In the genomic region with DNA sequence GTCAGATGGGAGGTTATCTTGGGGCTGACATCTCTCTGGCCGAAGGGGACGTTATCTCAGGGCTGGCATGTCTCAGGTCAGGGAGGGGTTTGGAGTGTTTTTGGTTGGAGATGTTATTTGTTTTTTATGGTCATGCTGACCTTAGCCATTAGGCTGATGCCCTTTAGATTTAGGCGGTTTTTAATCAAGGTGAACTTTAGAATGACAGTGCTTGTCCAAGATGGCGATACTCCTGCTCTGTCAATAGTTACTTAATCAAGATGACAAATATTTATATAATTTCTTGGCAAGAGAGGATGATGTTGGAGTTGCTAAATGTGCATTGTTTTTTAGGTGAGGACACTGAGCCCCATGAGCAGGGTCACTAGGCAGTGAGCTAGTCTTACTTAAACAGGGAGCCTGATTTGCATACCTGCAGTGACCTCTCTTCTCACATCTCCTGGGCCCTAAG, we compare ENCODE assay signal across 19 cellular contexts. TPM values are rescaled to one million over a fixed set of nuclear protein-coding genes. Genes with fewer than 3 reads are reported as not detected.
A peak's percentile ranks its signal among the peaks of the same experiment; 100 is the strongest.
DNase-seq lines count a peak whose midpoint lies in the region; ATAC-seq and TF ChIP-seq lines count a peak whose summit lies in the region.
"Had no signal": no experiment of that assay in that cellular context is flagged by ENCODE, and none has a peak within 500 bp of the region (broad histone marks: within the 10 kb centered on the region; RNA-seq: fewer than 3 reads in every experiment).

No MANE protein-coding gene starts in this region.

- TF ChIP-seq CTCF in MM.1S (IDR thresholded peaks at IDR 0.05; ENCODE audit: low read length), result no peak
- TF ChIP-seq CTCF in endothelial cell (IDR thresholded peaks at IDR 0.05; ENCODE audit: unreplicated experiment), result no peak
- TF ChIP-seq CTCF in right lobe of liver (IDR thresholded peaks at IDR 0.05), result no peak

- H3K9me3 ChIP-seq in MM.1S (replicated peaks; ENCODE audit: insufficient read depth, low read length) (no peaks in the 10 kb centered on the region), right lobe of liver (no peaks in the 10 kb centered on the region), HAP-1 (no peaks in the 10 kb centered on the region)
- H3K9me3 ChIP-seq: A549 had no signal

- no peaks in the 10 kb centered on the region for H3K9me3 Mint-ChIP-seq in endothelial cell (ENCODE audit: unreplicated experiment)
- H3K9me3 Mint-ChIP-seq: CD4-positive, alpha-beta T cell; HFFc6 had no signal

- no peak overlapping the region for H3K27ac Mint-ChIP-seq in endothelial cell (ENCODE audit: unreplicated experiment)
- H3K27ac Mint-ChIP-seq: CD4-positive, alpha-beta T cell; GM23338; HFFc6 had no signal

- peak overlapping the region; percentile 54 for H3K4me3 Mint-ChIP-seq in endothelial cell (ENCODE audit: unreplicated experiment)
- H3K4me3 Mint-ChIP-seq: CD4-positive, alpha-beta T cell; GM23338; HFFc6 had no signal

- no peak overlapping the region for H2AFZ ChIP-seq in MM.1S (ENCODE audit: low read length)
- H2AFZ ChIP-seq: GM23338 had no signal

- no peaks in the 10 kb centered on the region for H3K9me2 ChIP-seq in MM.1S (replicated peaks; ENCODE audit: insufficient read depth, low read length)

- DNase-seq in MM.1S, result peak; percentile 54
- DNase-seq in endothelial cell (ENCODE audit: low spot score), result no peak
- DNase-seq in right lobe of liver, result no peak
- DNase-seq in HAP-1 (ENCODE audit: low spot score in 2 of 2), result no peak
- DNase-seq in KG1 (lab: John Stamatoyannopoulos, UW), result no peak
- no peak for DNase-seq in SW 1271 (lab: John Stamatoyannopoulos, UW)
- DNase-seq: AML-193; Calu3; CD4-positive, alpha-beta T cell; DMS79 treated with DMSO at 0.1 percent for 48 hours; HFFc6; IMR-90; KBM-7 had no signal

- H3K27ac ChIP-seq in MM.1S (ENCODE audit: low read length), result peak overlapping the region; percentile 81; the same call in 1 of the 2 replicates
- H3K27ac ChIP-seq in right lobe of liver, result peak overlapping the region in 1 of 3 donors; percentile 54
- H3K27ac ChIP-seq: A549, C4-2B, HL-60 had no signal

- H3F3A ChIP-seq in MM.1S (ENCODE audit: insufficient read depth, low read length), result peaks cover 29% of the 10 kb centered on the region

- peaks cover 44% of the 10 kb centered on the region for H3K4me1 ChIP-seq in MM.1S (ENCODE audit: low read length)
- H3K4me1 ChIP-seq in right lobe of liver, result peaks cover 0 to 52% (median 26%) of the 10 kb centered on the region in 4 donors
- H3K4me1 ChIP-seq in HAP-1, result peaks cover 7% of the 10 kb centered on the region

- H3K9ac ChIP-seq in MM.1S (ENCODE audit: low read length), result peak overlapping the region; percentile 20; the same call in 1 of the 2 replicates

- H3K36me3 Mint-ChIP-seq in endothelial cell (ENCODE audit: low read depth, unreplicated experiment), result peaks cover 20% of the 10 kb centered on the region

- no peaks in the 10 kb centered on the region for H4K20me1 ChIP-seq in MM.1S (ENCODE audit: insufficient read depth, low read length)

- peak overlapping the region; percentile 51 for H3K4me2 ChIP-seq in MM.1S (ENCODE audit: low read depth, low read length)
- H3K4me2 ChIP-seq: A549, GM23338 had no signal

- intact Hi-C loops in right lobe of liver (cut with DNase I), result no loop called here

- H3K36me3 ChIP-seq in MM.1S (replicated peaks; ENCODE audit: insufficient read depth, low read length) (no peaks in the 10 kb centered on the region), right lobe of liver (peaks cover 0 to 2% (median 0%) of the 10 kb centered on the region in 4 donors), HAP-1 (replicated peaks) (peaks cover 3% of the 10 kb centered on the region; the same call in 1 of the 2 replicates)

- H3K4me3 ChIP-seq in MM.1S (ENCODE audit: low read length) (no peak overlapping the region), right lobe of liver (no peak overlapping the region), HAP-1 (no peak overlapping the region)
- H3K4me3 ChIP-seq: A549, GM12878, GM23338 had no signal

- peaks cover 2% of the 10 kb centered on the region for H3K27me3 Mint-ChIP-seq in endothelial cell (ENCODE audit: unreplicated experiment)

- peaks cover 27% of the 10 kb centered on the region for H3K79me2 ChIP-seq in MM.1S (ENCODE audit: low read length)

- no peak for TF ChIP-seq POLR2A in right lobe of liver (IDR thresholded peaks at IDR 0.05)

- WGBS in right lobe of liver (ENCODE audit: insufficient coverage, low coverage, low lambda C conversion rate, missing lambda C conversion rate), result 26% methylated on average over 2 of the region's 4 CpGs

- H3K27me3 ChIP-seq in MM.1S (replicated peaks; ENCODE audit: insufficient read depth, low read length) (no peaks in the 10 kb centered on the region), right lobe of liver (no peaks in the 10 kb centered on the region), HAP-1 (ENCODE audit: low read depth) (no peaks in the 10 kb centered on the region)

- in situ Hi-C loops in HAP-1 (cut with MboI; ENCODE audit: low sequenced_read_pairs), result no loop called here

- ATAC-seq in right lobe of liver, result peak; percentile 81 to 93 (median 88)
- ATAC-seq: A549, GM12878, GM23338, HCT116 had no signal

- H3K4me1 Mint-ChIP-seq in endothelial cell (ENCODE audit: unreplicated experiment), result peaks cover 5% of the 10 kb centered on the region

RNA-seq across cellular contexts. Expression of a gene that starts 34.5 kb away (rescaled TPM):
- total RNA-seq in endothelial cell (ENCODE audit: unreplicated experiment) (12.3 TPM), right lobe of liver (10 to 100 TPM; 10.6 to 18.3 (median 13.1) TPM)
- total RNA-seq: HFFc6 had no signal

RNA-seq across cellular contexts. Expression of a gene that starts 48.9 kb away (rescaled TPM):
- total RNA-seq in endothelial cell (ENCODE audit: unreplicated experiment) (44.3 TPM), right lobe of liver (10 to 100 TPM; 14.4 to 40.3 (median 17.7) TPM)
